In the genomic region with DNA sequence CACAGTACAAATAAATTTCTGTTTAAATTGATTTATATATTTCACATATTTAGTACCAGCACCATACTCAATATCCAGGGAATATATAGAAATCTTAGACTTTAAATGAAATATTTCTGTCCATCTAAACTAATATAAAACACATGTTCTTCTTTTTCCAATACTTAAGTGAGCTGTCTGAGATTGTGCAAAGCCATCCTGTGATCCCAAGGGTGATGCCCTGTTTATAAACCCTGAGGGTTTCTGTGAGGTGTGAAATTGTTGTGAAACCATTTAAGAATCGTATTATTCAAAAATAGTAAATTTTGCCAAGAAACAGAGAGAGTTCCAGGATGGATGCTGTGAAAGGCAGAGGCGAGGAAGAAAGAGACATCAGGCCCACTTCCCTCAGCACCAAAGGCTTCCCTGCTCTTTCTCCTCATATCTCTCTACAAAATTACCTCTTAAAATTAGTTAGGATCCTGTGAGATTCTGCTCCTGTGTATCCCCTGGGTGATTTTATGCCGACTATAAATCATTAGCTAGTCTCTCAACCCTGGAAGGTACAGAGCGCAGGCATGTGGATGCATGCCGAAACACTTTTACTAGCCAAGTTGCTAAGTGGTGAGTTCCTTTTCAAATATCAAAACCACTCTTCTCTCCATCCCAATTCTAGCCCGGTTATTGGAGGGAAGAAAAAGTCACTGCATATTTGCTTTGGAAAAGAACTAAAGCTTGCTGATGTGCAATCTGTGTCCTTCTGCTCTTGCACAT, we compare ENCODE assay signal across 1 cellular context.
TF ChIP-seq lines count a peak whose summit lies in the region.

No MANE protein-coding gene starts in this region.

TF ChIP-seq in SK-N-SH, 30 proteins besides CTCF, POLR2A, EP300 and RAD21:
- TF ChIP-seq TCF12 (IDR thresholded peaks at IDR 0.05), result peak; percentile 31; the same call in 1 of the 2 replicates
- no peak for TF ChIP-seq GATA2 (CRISPR knock-in tag; IDR thresholded peaks at IDR 0.05)
